In genomic region chr21:17554619-17555472, GRCh38 we compare ENCODE assay signal across 7 cellular contexts. TPM values are rescaled to one million over a fixed set of nuclear protein-coding genes. Genes with fewer than 3 reads are reported as not detected.
DNase-seq lines count a peak whose midpoint lies in the region; ATAC-seq and TF ChIP-seq lines count a peak whose summit lies in the region.

No MANE protein-coding gene starts in this region.

- H3K4me1 ChIP-seq in GM23338 (ENCODE audit: insufficient read depth), result no peaks in the 10 kb centered on the region
- H3K4me1 ChIP-seq in PC-9 (replicated peaks; ENCODE audit: insufficient read depth), result 0 out of 2 replicates have a peak, but pooled peaks cover 6% of the 10 kb centered on the region

- no peak overlapping the region for H3K4me3 Mint-ChIP-seq in GM23338

- peaks cover 59% of the 10 kb centered on the region for H3K36me3 Mint-ChIP-seq in GM23338 (ENCODE audit: low read depth)

- H2AFZ ChIP-seq in GM23338, result no peak overlapping the region
- no peak overlapping the region for H2AFZ ChIP-seq in PC-9

- H3K4me1 Mint-ChIP-seq in GM23338, result peaks cover 8% of the 10 kb centered on the region; the same call in 2 of the 3 replicates

- no peaks in the 10 kb centered on the region for H3K9me3 ChIP-seq in PC-9 (ENCODE audit: insufficient read depth, low read depth)

- no peaks in the 10 kb centered on the region for H3K27me3 ChIP-seq in GM23338 (ENCODE audit: insufficient read depth)
- H3K27me3 ChIP-seq in PC-9 (ENCODE audit: insufficient read depth, low read depth), result no peaks in the 10 kb centered on the region

- CTCF ChIA-PET in PC-9 (lab: Charles Lee), result interaction anchor here (0.9 to 1.4 kb wide), 3 partner anchors 27 to 168 kb away, joined by 3 to 16 read pairs (median 6); no protein-coding TSS in a partner anchor

- peaks cover 2% of the 10 kb centered on the region for H3K27me3 Mint-ChIP-seq in GM23338 (ENCODE audit: insufficient read depth, low read depth, poor library complexity)

- DNase-seq in GM23338 (ENCODE audit: low spot score) (peak; percentile 33), PC-9 (no peak), fibroblast of pulmonary artery (ENCODE audit: low read depth) (peak; percentile 12), retinal pigment epithelial cell (ENCODE audit: low read depth) (no peak), LoVo (ENCODE audit: low spot score) (no peak)

- H3K36me3 ChIP-seq in GM23338 (ENCODE audit: insufficient read depth), result peaks cover 17% of the 10 kb centered on the region
- no peaks in the 10 kb centered on the region for H3K36me3 ChIP-seq in PC-9 (ENCODE audit: low read depth)

- H3K9me3 Mint-ChIP-seq in GM23338, result no peaks in the 10 kb centered on the region

- no TSS peak for BruUV-seq in PC-9 (replicated peaks; lab: Mats Ljungman, UMichigan)

- ATAC-seq in GM23338 (peak; percentile 77), GM18870 (IDR thresholded peaks at IDR 0.05; ENCODE audit: unreplicated experiment) (no peak), HG03460 (IDR thresholded peaks at IDR 0.05; ENCODE audit: unreplicated experiment) (no peak)

- H3K79me2 ChIP-seq in GM23338 (replicated peaks; ENCODE audit: insufficient read depth), result peaks cover 84% of the 10 kb centered on the region
- no peaks in the 10 kb centered on the region for H3K79me2 ChIP-seq in PC-9 (ENCODE audit: low read depth)

- TF ChIP-seq CTCF in GM23338 (conservative IDR thresholded peaks at IDR 0.05; ENCODE audit: low read depth in 2 of 2) (peak; percentile 58 to 65), PC-9 (conservative IDR thresholded peaks at IDR 0.05) (peak; percentile 53; the same call in 1 of the 2 replicates), fibroblast of pulmonary artery (IDR thresholded peaks at IDR 0.05; ENCODE audit: low read length, missing control alignments) (peak; percentile 17), retinal pigment epithelial cell (conservative IDR thresholded peaks at IDR 0.05; ENCODE audit: low read depth, low read length) (peak; percentile 31)

- intact Hi-C loops in PC-9 (cut with micrococcal nuclease; ENCODE audit: unreplicated experiment), result loop anchor here (1.0 to 2.0 kb wide), 2 partner anchors 42 to 168 kb away; partner anchors contain the start of gene CXADR

- H3K9me2 ChIP-seq in GM23338 (ENCODE audit: insufficient read depth), result no peaks in the 10 kb centered on the region
- no peaks in the 10 kb centered on the region for H3K9me2 ChIP-seq in PC-9 (ENCODE audit: insufficient read depth)

- H3F3A ChIP-seq in GM23338 (replicated peaks; ENCODE audit: low read depth) (no peaks in the 10 kb centered on the region), PC-9 (ENCODE audit: insufficient read depth, low read depth) (no peaks in the 10 kb centered on the region; the same call in none of the 2 replicates)

- peaks cover 23% of the 10 kb centered on the region for H4K20me1 ChIP-seq in GM23338 (replicated peaks; ENCODE audit: insufficient read depth)
- H4K20me1 ChIP-seq in PC-9 (ENCODE audit: insufficient read depth), result no peaks in the 10 kb centered on the region

- H3K4me3 ChIP-seq in GM23338 (no peak overlapping the region), PC-9 (no peak overlapping the region), fibroblast of pulmonary artery (replicated peaks; ENCODE audit: low read depth, low read length) (no peak overlapping the region), retinal pigment epithelial cell (ENCODE audit: low read length) (no peak overlapping the region)

- H3K4me2 ChIP-seq in GM23338 (no peak overlapping the region), PC-9 (no peak overlapping the region)

- H3K27ac ChIP-seq in GM23338 (ENCODE audit: low read depth), result no peak overlapping the region
- no peak overlapping the region for H3K27ac ChIP-seq in PC-9

- H3K27ac Mint-ChIP-seq in GM23338, result no peak overlapping the region

- POLR2A ChIA-PET in PC-9 (lab: Charles Lee; ENCODE audit: unreplicated experiment), result no interaction called here

TF ChIP-seq in GM23338, 12 proteins besides CTCF, POLR2A, EP300 and RAD21:
- no peak for TF ChIP-seq CREB1 (CRISPR knock-in tag; IDR thresholded peaks at IDR 0.05; ENCODE audit: low read depth)
- no peak for TF ChIP-seq EZH2 (IDR thresholded peaks at IDR 0.05; ENCODE audit: low read depth, unreplicated experiment)
- TF ChIP-seq ZNF462 (CRISPR knock-in tag; IDR thresholded peaks at IDR 0.05), result no peak
- TF ChIP-seq ZNF114 (CRISPR knock-in tag; IDR thresholded peaks at IDR 0.05), result no peak
- no peak for TF ChIP-seq ZNF331 (CRISPR knock-in tag; IDR thresholded peaks at IDR 0.05; ENCODE audit: low read depth)
- no peak for TF ChIP-seq EZH2phosphoT487 (IDR thresholded peaks at IDR 0.05; ENCODE audit: unreplicated experiment)
- no peak for TF ChIP-seq POLR2AphosphoS5 (IDR thresholded peaks at IDR 0.05; ENCODE audit: low read depth)
- TF ChIP-seq JUNB (IDR thresholded peaks at IDR 0.05; ENCODE audit: unreplicated experiment), result no peak
- TF ChIP-seq STAT1 (IDR thresholded peaks at IDR 0.05; ENCODE audit: unreplicated experiment), result no peak
- TF ChIP-seq NANOG (IDR thresholded peaks at IDR 0.05; ENCODE audit: borderline replicate concordance), result no peak
- no peak for TF ChIP-seq ETS1 (IDR thresholded peaks at IDR 0.05)

RNA-seq across cellular contexts. Expression of gene CXADR, which starts 42.0 kb away (rescaled TPM):
- total RNA-seq in GM23338 (2014; rRNA removed; shearing (Covaris generic)), result 207 and 227 TPM in 2 replicates
- 89.4 and 126 TPM in 2 replicates for polyA plus RNA-seq in GM23338 (2016; fragmentation: Nextera tagmentation; extraction: Ambion mirVana)
- 12.7 and 21.7 TPM in 2 replicates for total RNA-seq in PC-9 (2021)

RNA-seq across cellular contexts. Expression of gene BTG3, which starts 57.9 kb away (rescaled TPM):
- 20.4 and 24.0 TPM in 2 replicates for total RNA-seq in GM23338 (2014; rRNA removed; shearing (Covaris generic))
- polyA plus RNA-seq in GM23338 (2016; fragmentation: Nextera tagmentation; extraction: Ambion mirVana), result 39.7 and 43.8 TPM in 2 replicates
- total RNA-seq in PC-9 (2021), result 21.1 and 24.3 TPM in 2 replicates

Comparison
In these comparisons a context has a peak if more than half of its experiments do, and no peak if none do; other contexts are left out.
1. DNase-seq: peak in GM23338 (single experiment) and fibroblast of pulmonary artery (single experiment); none in PC-9 (0 of 2), retinal pigment epithelial cell (single experiment) and LoVo (single experiment).
2. Peak in every context shown above with its lines, with median percentiles within 50 percentile points of each other: CTCF ChIP-seq.